In genomic region chr1:119184972-119185371, GRCh38 we compare ENCODE assay signal across 20 cellular contexts. TPM values are rescaled to one million over a fixed set of nuclear protein-coding genes. Genes with fewer than 3 reads are reported as not detected.
DNase-seq lines count a peak whose midpoint lies in the region; ATAC-seq, FAIRE-seq and TF ChIP-seq lines count a peak whose summit lies in the region.
"Had no signal": no experiment of that assay in that cellular context is flagged by ENCODE, and none has a peak within 500 bp of the region (broad histone marks: within the 10 kb centered on the region; RNA-seq: fewer than 3 reads in every experiment).

No MANE protein-coding gene starts in this region.

- CTCF ChIA-PET in mammary epithelial cell (lab: Charles Lee; ENCODE audit: low non-redundant PET): no interaction called here
- CTCF ChIA-PET in activated CD8-positive, alpha-beta T cell treated with anti-CD3 and anti-CD28 coated beads, Interleukin-2, amount 10 ng/mL, durations not matched to agents 7 days and 5 days (lab: Charles Lee): no interaction called here

- H3K27me3 ChIP-seq in mammary epithelial cell (ENCODE audit: insufficient read depth, low read length) (no peaks in the 10 kb centered on the region), pancreas (no peaks in the 10 kb centered on the region)
- H3K27me3 ChIP-seq: BLaER1 treated with 17β-estradiol and CSF1 and Interleukin-3, amounts not matched to agents 10 nM and 100 nM had no signal

- H3K4me3 Mint-ChIP-seq in endothelial cell (ENCODE audit: unreplicated experiment): no peak overlapping the region
- no peak overlapping the region for H3K4me3 Mint-ChIP-seq in neural crest cell
- H3K4me3 Mint-ChIP-seq in activated CD8-positive, alpha-beta T cell treated with anti-CD3 and anti-CD28 coated beads, Interleukin-2, amount 10 ng/mL, durations not matched to agents 7 days and 5 days: no peak overlapping the region
- H3K4me3 Mint-ChIP-seq: B cell; CD4-positive, CD25-positive, alpha-beta regulatory T cell; CD8-positive, alpha-beta memory T cell; GM23338 had no signal

- H3K4me1 ChIP-seq in mammary epithelial cell (ENCODE audit: insufficient read depth, low read length): no peaks in the 10 kb centered on the region
- H3K4me1 ChIP-seq in pancreas: no peaks in the 10 kb centered on the region
- H3K4me1 ChIP-seq: BLaER1 treated with 17β-estradiol and CSF1 and Interleukin-3, amounts not matched to agents 10 nM and 100 nM had no signal

- in situ Hi-C loops in mammary epithelial cell (cut with MboI; ENCODE audit: low sequenced_read_pairs in 2 of 2): no loop called here

- TF ChIP-seq CTCF in endothelial cell (IDR thresholded peaks at IDR 0.05; ENCODE audit: unreplicated experiment): peak; percentile 59
- peak; percentile 37 for TF ChIP-seq CTCF in neural crest cell (conservative IDR thresholded peaks at IDR 0.05)
- TF ChIP-seq CTCF in mammary epithelial cell (conservative IDR thresholded peaks at IDR 0.05 in 1 of 2, IDR thresholded peaks at IDR 0.05 in 1 of 2; ENCODE audit: extremely low read depth in 1 of 2, insufficient read depth in 1 of 2, low read depth in 1 of 2, low read length in 2 of 2): no peak
- TF ChIP-seq CTCF in pancreas (IDR thresholded peaks at IDR 0.05): no peak

- H3K4me1 Mint-ChIP-seq in endothelial cell (ENCODE audit: unreplicated experiment): peaks cover 9% of the 10 kb centered on the region
- no peaks in the 10 kb centered on the region for H3K4me1 Mint-ChIP-seq in neural crest cell
- H3K4me1 Mint-ChIP-seq in activated CD8-positive, alpha-beta T cell treated with anti-CD3 and anti-CD28 coated beads, Interleukin-2, amount 10 ng/mL, durations not matched to agents 7 days and 5 days (ENCODE audit: low read depth): no peaks in the 10 kb centered on the region
- H3K4me1 Mint-ChIP-seq: B cell; CD8-positive, alpha-beta memory T cell; GM23338 had no signal

- intact Hi-C loops in mammary epithelial cell (cut with micrococcal nuclease) (no loop called here), pancreas (cut with DNase I) (no loop called here)

- POLR2A ChIA-PET in activated CD8-positive, alpha-beta T cell treated with anti-CD3 and anti-CD28 coated beads, Interleukin-2, amount 10 ng/mL, durations not matched to agents 7 days and 5 days (lab: Charles Lee): no interaction called here

- FAIRE-seq in G401.6 (lab: Jason Lieb, UNC) (peak; percentile 33), pancreas (lab: Jason Lieb, UNC) (no peak)
- FAIRE-seq: H54 had no signal

- H3K27me3 Mint-ChIP-seq in endothelial cell (ENCODE audit: unreplicated experiment) (no peaks in the 10 kb centered on the region), neural crest cell (ENCODE audit: low read depth) (no peaks in the 10 kb centered on the region)
- H3K27me3 Mint-ChIP-seq in activated CD8-positive, alpha-beta T cell treated with anti-CD3 and anti-CD28 coated beads, Interleukin-2, amount 10 ng/mL, durations not matched to agents 7 days and 5 days (ENCODE audit: low read depth): no peaks in the 10 kb centered on the region
- H3K27me3 Mint-ChIP-seq: B cell; CD4-positive, CD25-positive, alpha-beta regulatory T cell; CD8-positive, alpha-beta memory T cell had no signal

- H2AFZ ChIP-seq in mammary epithelial cell (ENCODE audit: low read depth, low read length): no peak overlapping the region
- H2AFZ ChIP-seq: GM23338 had no signal

- no peak overlapping the region for H3K9ac ChIP-seq in mammary epithelial cell (ENCODE audit: insufficient read depth, low read length)
- H3K9ac ChIP-seq: BLaER1 treated with 17β-estradiol and CSF1 and Interleukin-3, amounts not matched to agents 10 nM and 100 nM had no signal

- ATAC-seq in activated CD8-positive, alpha-beta T cell treated with anti-CD3 and anti-CD28 coated beads, Interleukin-2, amount 10 ng/mL, durations not matched to agents 7 days and 5 days: no peak
- ATAC-seq in esophagus mucosa (no peak), pancreas (no peak)
- ATAC-seq: GM23338 had no signal

- H3K4me3 ChIP-seq in mammary epithelial cell (replicated peaks in 1 of 3; ENCODE audit: insufficient read depth in 1 of 3, low read depth in 2 of 3, low read length in 3 of 3): no peak overlapping the region
- H3K4me3 ChIP-seq in pancreas: no peak overlapping the region
- H3K4me3 ChIP-seq: BLaER1 treated with 17β-estradiol and CSF1 and Interleukin-3, amounts not matched to agents 10 nM and 100 nM; GM23338 had no signal

- peaks cover 1% of the 10 kb centered on the region for H3K36me3 Mint-ChIP-seq in endothelial cell (ENCODE audit: low read depth, unreplicated experiment)
- H3K36me3 Mint-ChIP-seq in neural crest cell (ENCODE audit: low read depth): peaks cover 31% of the 10 kb centered on the region
- H3K36me3 Mint-ChIP-seq in activated CD8-positive, alpha-beta T cell treated with anti-CD3 and anti-CD28 coated beads, Interleukin-2, amount 10 ng/mL, durations not matched to agents 7 days and 5 days (ENCODE audit: low read depth): peaks cover 17% of the 10 kb centered on the region

- H3K9me3 ChIP-seq in mammary epithelial cell (replicated peaks; ENCODE audit: insufficient read depth, low read length) (no peaks in the 10 kb centered on the region), pancreas (no peaks in the 10 kb centered on the region)

- H3K27ac ChIP-seq in mammary epithelial cell (ENCODE audit: insufficient read depth, low read depth, low read length) (no peak overlapping the region), pancreas (no peak overlapping the region)
- H3K27ac ChIP-seq: BLaER1 treated with 17β-estradiol and CSF1 and Interleukin-3, amounts not matched to agents 10 nM and 100 nM; HL-60 had no signal

- H3K9me3 Mint-ChIP-seq in endothelial cell (ENCODE audit: unreplicated experiment) (no peaks in the 10 kb centered on the region), neural crest cell (peaks cover 20% of the 10 kb centered on the region)
- no peaks in the 10 kb centered on the region for H3K9me3 Mint-ChIP-seq in activated CD8-positive, alpha-beta T cell treated with anti-CD3 and anti-CD28 coated beads, Interleukin-2, amount 10 ng/mL, durations not matched to agents 7 days and 5 days (ENCODE audit: insufficient read depth)
- H3K9me3 Mint-ChIP-seq: GM23338 had no signal

- no peak overlapping the region for H3K4me2 ChIP-seq in mammary epithelial cell (ENCODE audit: insufficient read depth, low read depth, low read length)
- H3K4me2 ChIP-seq: BLaER1 treated with 17β-estradiol and CSF1 and Interleukin-3, amounts not matched to agents 10 nM and 100 nM; GM23338 had no signal

- H3K79me2 ChIP-seq in mammary epithelial cell (ENCODE audit: insufficient read depth, low read length): no peaks in the 10 kb centered on the region

- no peaks in the 10 kb centered on the region for H4K20me1 ChIP-seq in mammary epithelial cell (ENCODE audit: insufficient read depth, low read length)
- H4K20me1 ChIP-seq: BLaER1 treated with 17β-estradiol and CSF1 and Interleukin-3, amounts not matched to agents 10 nM and 100 nM had no signal

- BruUV-seq in mammary epithelial cell (replicated peaks; lab: Mats Ljungman, UMichigan): no TSS peak

- DNase-seq in OCI-M1 (lab: John Stamatoyannopoulos, UW): peak; percentile 13
- DNase-seq in endothelial cell (ENCODE audit: low spot score): no peak
- DNase-seq in neural crest cell (ENCODE audit: low read depth, low spot score): no peak
- DNase-seq in mammary epithelial cell: no peak
- DNase-seq in activated CD8-positive, alpha-beta T cell treated with anti-CD3 and anti-CD28 coated beads, Interleukin-2, amount 10 ng/mL, durations not matched to agents 7 days and 5 days: no peak
- no peak for DNase-seq in pancreas
- DNase-seq: CD4-positive, CD25-positive, alpha-beta regulatory T cell; CD8-positive, alpha-beta memory T cell; COR-L47; DMS 273 treated with DMSO at 0.1 percent for 48 hours; DMS79; GF-D8; HCEC 1CT had no signal

- whole genome bisulfite sequencing in mammary epithelial cell (ENCODE audit: low coverage, missing lambda C conversion rate): 86% methylated on average over 1 of the region's 1 CpG
- 92 to 94% methylated on average over 1 of the region's 1 CpG for WGBS in pancreas, 2 donors

- H3K27ac Mint-ChIP-seq in endothelial cell (ENCODE audit: unreplicated experiment): no peak overlapping the region
- H3K27ac Mint-ChIP-seq in neural crest cell (ENCODE audit: unreplicated experiment): no peak overlapping the region
- no peak overlapping the region for H3K27ac Mint-ChIP-seq in activated CD8-positive, alpha-beta T cell treated with anti-CD3 and anti-CD28 coated beads, Interleukin-2, amount 10 ng/mL, durations not matched to agents 7 days and 5 days
- H3K27ac Mint-ChIP-seq: B cell; CD4-positive, CD25-positive, alpha-beta regulatory T cell; CD8-positive, alpha-beta memory T cell; GM23338 had no signal

- H3K36me3 ChIP-seq in mammary epithelial cell (ENCODE audit: insufficient read depth, low read length): no peaks in the 10 kb centered on the region
- no peaks in the 10 kb centered on the region for H3K36me3 ChIP-seq in pancreas

- dilution Hi-C loops in mammary epithelial cell (cut with HindIII; ENCODE audit: low sequenced_read_pairs): loop anchor here (5.0 kb wide), 1 partner anchor 42 kb away; no protein-coding TSS in a partner anchor

RNA-seq across cellular contexts. Expression of gene WARS2, which starts 44.5 kb away (rescaled TPM):
- total RNA-seq in endothelial cell (ENCODE audit: unreplicated experiment): 11.2 TPM
- total RNA-seq in neural crest cell: 12.3 and 13.6 TPM in 2 replicates
- 10 to 100 TPM; 12.1 to 16.5 TPM for total RNA-seq in mammary epithelial cell
- polyA plus RNA-seq in mammary epithelial cell: 10.2 TPM
- polyA minus RNA-seq in mammary epithelial cell: 54.3 TPM
- 10 to 100 TPM; 13.5 to 17.7 TPM for total RNA-seq in activated CD8-positive, alpha-beta T cell treated with anti-CD3 and anti-CD28 coated beads, Interleukin-2, amount 10 ng/mL, durations not matched to agents 7 days and 5 days
- total RNA-seq in esophagus mucosa: 14.5 TPM
- 10 to 100 TPM in 3 of 6 donors, 1 to 10 TPM in 3; 8.0 to 14.0 (median 11.4) TPM for total RNA-seq in pancreas
- 1 to 10 TPM; 3.4 to 3.6 TPM for polyA plus RNA-seq in pancreas

Comparison
In these comparisons a context has a peak if more than half of its experiments do, and no peak if none do; other contexts are left out.
1. CTCF ChIP-seq: peak in endothelial cell (single experiment) and neural crest cell (single experiment); none in mammary epithelial cell (0 of 2) and pancreas (0 of 4).